ENCODE assay signal across 18 cellular contexts in the genomic region with DNA sequence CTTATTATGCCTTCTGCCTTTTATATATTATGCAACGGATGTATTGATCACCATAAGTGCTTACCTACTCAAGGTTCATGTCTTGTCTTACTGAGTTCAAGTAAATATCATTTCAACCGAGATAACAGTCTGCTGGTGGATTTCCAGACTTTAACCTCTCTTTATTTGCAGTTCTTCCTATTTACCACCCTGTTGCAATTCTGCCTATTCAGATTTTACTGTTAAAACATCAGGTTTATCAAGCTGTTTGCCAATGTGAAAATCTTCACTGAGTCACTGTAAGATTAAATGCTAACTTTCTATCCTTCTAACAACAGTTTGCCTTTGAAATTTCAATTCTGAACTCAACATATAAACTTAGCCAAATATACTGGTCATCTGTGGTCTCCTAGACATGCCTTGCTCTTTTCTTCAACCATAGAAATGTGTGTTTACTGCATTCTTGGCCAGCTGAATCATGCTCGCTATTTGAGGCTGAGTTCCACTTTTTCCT.
DNase-seq lines count a peak whose midpoint lies in the region; ATAC-seq and TF ChIP-seq lines count a peak whose summit lies in the region.
"Had no signal": no experiment of that assay in that cellular context is flagged by ENCODE, and none has a peak within 500 bp of the region (broad histone marks: within the 10 kb centered on the region; RNA-seq: fewer than 3 reads in every experiment).

No MANE protein-coding gene starts in this region.

- no peak overlapping the region for H3K27ac Mint-ChIP-seq in WTC11
- H3K27ac Mint-ChIP-seq: activated CD4-positive, alpha-beta memory T cell treated with anti-CD3 and anti-CD28 coated beads, Interleukin-2, amount 10 ng/mL, durations not matched to agents 7 days and 5 days; memory B cell had no signal

- H3K27ac ChIP-seq in foreskin keratinocyte = no peak overlapping the region
- H3K27ac ChIP-seq: 22Rv1, thoracic aorta had no signal

- H3K9me3 Mint-ChIP-seq in WTC11 = peaks cover 7% of the 10 kb centered on the region

- peaks cover 3% of the 10 kb centered on the region; the same call in 1 of the 2 replicates for H3K36me3 Mint-ChIP-seq in WTC11
- H3K36me3 Mint-ChIP-seq: memory B cell had no signal

- no peak overlapping the region for H3K4me3 Mint-ChIP-seq in WTC11
- H3K4me3 Mint-ChIP-seq: activated CD4-positive, alpha-beta memory T cell treated with anti-CD3 and anti-CD28 coated beads, Interleukin-2, amount 10 ng/mL, durations not matched to agents 7 days and 5 days; memory B cell had no signal

- ATAC-seq in WTC11 (no peak), foreskin keratinocyte (no peak), HG03571 (IDR thresholded peaks at IDR 0.05; ENCODE audit: unreplicated experiment) (no peak)

- CTCF ChIA-PET in WTC11 (lab: Charles Lee) = no interaction called here

- H3K4me1 Mint-ChIP-seq in WTC11 = peaks cover 19% of the 10 kb centered on the region
- H3K4me1 Mint-ChIP-seq: activated CD4-positive, alpha-beta memory T cell treated with anti-CD3 and anti-CD28 coated beads, Interleukin-2, amount 10 ng/mL, durations not matched to agents 7 days and 5 days; memory B cell had no signal

- DNase-seq in NOMO-1 treated with DMSO at 0.1 percent for 48 hours (lab: John Stamatoyannopoulos, UW; ENCODE audit: unreplicated experiment) (peak; percentile 17), NOMO-1 (lab: John Stamatoyannopoulos, UW; ENCODE audit: unreplicated experiment in 2 of 2) (no peak), WTC11 (ENCODE audit: low spot score) (no peak), foreskin keratinocyte (peak; percentile 28 to 64), stromal cell of bone marrow (ENCODE audit: low read depth) (peak; percentile 44), AML-193 (lab: John Stamatoyannopoulos, UW) (no peak), ecto neural progenitor cell (ENCODE audit: low spot score) (no peak)
- DNase-seq: activated CD4-positive, alpha-beta memory T cell treated with anti-CD3 and anti-CD28 coated beads, Interleukin-2, amount 10 ng/mL, durations not matched to agents 7 days and 5 days; caudate nucleus; IMR-90; NCI-H1436; NCI-H510A; RPMI8226; stimulated activated CD4-positive, alpha-beta T cell treated with anti-CD3 and anti-CD28 coated beads, Interleukin-12 subunit alpha, Interleukin-12 subunit beta, amount 100 ng/mL, for 4 hours had no signal

- no peaks in the 10 kb centered on the region for H3K4me1 ChIP-seq in foreskin keratinocyte

- no peak for TF ChIP-seq CTCF in WTC11 (IDR thresholded peaks at IDR 0.05)
- no peak for TF ChIP-seq CTCF in foreskin keratinocyte (conservative IDR thresholded peaks at IDR 0.05)

- no peaks in the 10 kb centered on the region for H3K27me3 Mint-ChIP-seq in WTC11 (ENCODE audit: low read depth)
- H3K27me3 Mint-ChIP-seq: activated CD4-positive, alpha-beta memory T cell treated with anti-CD3 and anti-CD28 coated beads, Interleukin-2, amount 10 ng/mL, durations not matched to agents 7 days and 5 days; memory B cell had no signal

- POLR2A ChIA-PET in WTC11 (lab: Charles Lee) = no interaction called here

- no peaks in the 10 kb centered on the region for H3K27me3 ChIP-seq in foreskin keratinocyte

TF ChIP-seq in WTC11, 78 proteins besides CTCF, POLR2A, EP300 and RAD21:
- TF ChIP-seq GABPB1 (CRISPR knock-in tag; IDR thresholded peaks at IDR 0.05) (peak; percentile 15; the same call in 1 of the 2 replicates), ESRRA (CRISPR knock-in tag; IDR thresholded peaks at IDR 0.05; ENCODE audit: borderline replicate concordance) (no peak)

Comparison
In these comparisons a context has a peak if more than half of its experiments do, and no peak if none do; other contexts are left out.
1. DNase-seq: peak in NOMO-1 treated with DMSO at 0.1 percent for 48 hours (single experiment), foreskin keratinocyte (2 of 2) and stromal cell of bone marrow (single experiment); none in NOMO-1 (0 of 2), WTC11 (single experiment), AML-193 (0 of 2) and ecto neural progenitor cell (single experiment).